ENCODE assay signal across 20 cellular contexts in genomic region chr12:75568387-75568786, GRCh38. TPM values are rescaled to one million over a fixed set of nuclear protein-coding genes. Genes with fewer than 3 reads are reported as not detected.
DNase-seq lines count a peak whose midpoint lies in the region; ATAC-seq and TF ChIP-seq lines count a peak whose summit lies in the region.
"Had no signal": no experiment of that assay in that cellular context is flagged by ENCODE, and none has a peak within 500 bp of the region (broad histone marks: within the 10 kb centered on the region; RNA-seq: fewer than 3 reads in every experiment).

No MANE protein-coding gene starts in this region.

- H3K9me3 ChIP-seq in Panc1 (ENCODE audit: control insufficient read depth, insufficient read depth, low read depth, low read length) = peaks cover 37% of the 10 kb centered on the region; the same call in 1 of the 2 replicates
- H3K9me3 ChIP-seq: left lung, spleen had no signal

- POLR2A ChIA-PET in Panc1 (lab: Charles Lee) = no interaction called here

- in situ Hi-C loops in Panc1 (cut with HindIII; ENCODE audit: low pct_unique_long_range_greater_than_20kb, low sequenced_read_pairs) = no loop called here

- CTCF ChIA-PET in Panc1 (lab: Charles Lee) = no interaction called here

- H3K4me3 ChIP-seq in Panc1 (ENCODE audit: low read depth in 2 of 2, low read length in 2 of 2) = no peak overlapping the region
- H3K4me3 ChIP-seq: dorsolateral prefrontal cortex, left lung, spleen had no signal

- ATAC-seq in Panc1 (no peak), sciatic nerve (peak; percentile 48)
- ATAC-seq: activated T-cell treated with anti-CD3 and anti-CD28 coated beads, Interleukin-2, amount 50 U/mL, for 72 hours; left lung; stimulated activated naive B cell treated with anti-CD40 and anti-IgM and Interleukin-4, amounts not matched to agents 10 μg/mL and 1 μg/mL and 100 μg/mL, for 72 hours had no signal

- DNase-seq in NCI-H2107 treated with DMSO at 0.1 percent for 48 hours (lab: John Stamatoyannopoulos, UW; ENCODE audit: unreplicated experiment) (peak; percentile 55), NCI-H2107 (lab: John Stamatoyannopoulos, UW) (no peak), Panc1 (ENCODE audit: low read depth, low spot score) (no peak), fibroblast of peridontal ligament (ENCODE audit: extremely low read depth) (peak; percentile 86), sciatic nerve (ENCODE audit: low spot score) (no peak), SHP77 (lab: John Stamatoyannopoulos, UW) (no peak), NCI-H2196 (lab: John Stamatoyannopoulos, UW; ENCODE audit: unreplicated experiment) (no peak), NCI-H1092 (lab: John Stamatoyannopoulos, UW) (no peak)
- DNase-seq: activated CD4-positive, alpha-beta T cell treated with anti-CD3 and anti-CD28 coated beads, Interleukin-2, amount 10 ng/mL, durations not matched to agents 7 days and 5 days; activated naive CD4-positive, alpha-beta T cell treated with anti-CD3 and anti-CD28 coated beads, Interleukin-2, amount 10 ng/mL, durations not matched to agents 7 days and 5 days; activated T-cell treated with anti-CD3 and anti-CD28 coated beads, Interleukin-2, amount 50 U/mL, for 72 hours; DND-41; dorsolateral prefrontal cortex; left lung; naive B cell; NCI-H2029 treated with DMSO at 0.1 percent for 48 hours; NCI-H526; spleen; stimulated activated CD4-positive, alpha-beta T cell treated with anti-CD3 and anti-CD28 coated beads, Interleukin-4, amount 100 ng/mL, for 24 hours; stimulated activated naive B cell treated with anti-CD40 and anti-IgM and Interleukin-4, amounts not matched to agents 10 μg/mL and 1 μg/mL and 100 μg/mL, for 72 hours had no signal

- H3K4me1 ChIP-seq in Panc1 (ENCODE audit: control insufficient read depth, insufficient read depth, low read length) = no peaks in the 10 kb centered on the region
- H3K4me1 ChIP-seq: left lung had no signal

- intact Hi-C loops in Panc1 (cut with micrococcal nuclease; ENCODE audit: unreplicated experiment) (no loop called here), sciatic nerve (cut with DNase I) (no loop called here)

- no TSS peak for BruUV-seq in Panc1 (replicated peaks; lab: Mats Ljungman, UMichigan)

- no peaks in the 10 kb centered on the region for H3K27me3 ChIP-seq in Panc1 (ENCODE audit: control insufficient read depth, insufficient read depth, low read length)
- H3K27me3 ChIP-seq: dorsolateral prefrontal cortex, left lung, spleen had no signal

- H3K36me3 ChIP-seq in Panc1 (ENCODE audit: control insufficient read depth, insufficient read depth, low read length) = no peaks in the 10 kb centered on the region
- H3K36me3 ChIP-seq: left lung, spleen had no signal

- no peak for TF ChIP-seq CTCF in Panc1 (IDR thresholded peaks at IDR 0.05)

- H3K27ac ChIP-seq in Panc1 (ENCODE audit: low read length) = peak overlapping the region; percentile 18; the same call in 1 of the 2 replicates
- H3K27ac ChIP-seq: dorsolateral prefrontal cortex, left lung, spleen had no signal

RNA-seq across cellular contexts. Expression of gene KRR1, which starts 57.0 kb away (rescaled TPM):
- total RNA-seq in Panc1 (2021; ENCODE audit: unreplicated experiment) = 161 TPM
- 60.4 TPM for polyA plus RNA-seq in Panc1 (2012; ENCODE audit: insufficient read length)
- total RNA-seq in sciatic nerve = 58.6 TPM

Comparison
In these comparisons a context has a peak if more than half of its experiments do, and no peak if none do; other contexts are left out.
1. DNase-seq: peak in NCI-H2107 treated with DMSO at 0.1 percent for 48 hours (single experiment) and fibroblast of peridontal ligament (single experiment); none in NCI-H2107 (single experiment), Panc1 (single experiment), sciatic nerve (single experiment), SHP77 (0 of 2), NCI-H2196 (single experiment) and NCI-H1092 (single experiment).